In genomic region chr6:105202486-105202885, GRCh38 we compare ENCODE assay signal across 37 cellular contexts.
"Had no signal": no experiment of that assay in that cellular context is flagged by ENCODE, and none has a peak within 500 bp of the region (broad histone marks: within the 10 kb centered on the region; RNA-seq: fewer than 3 reads in every experiment).

No MANE protein-coding gene starts in this region.

- DNase-seq: activated CD4-positive, alpha-beta memory T cell treated with anti-CD3 and anti-CD28 coated beads, Interleukin-2, amount 10 ng/mL, durations not matched to agents 7 days and 5 days; activated CD4-positive, alpha-beta T cell treated with anti-CD3 and anti-CD28 coated beads for 1 hour; activated CD4-positive, alpha-beta T cell treated with anti-CD3 and anti-CD28 coated beads for 36 hours; activated CD4-positive, alpha-beta T cell treated with anti-CD3 and anti-CD28 coated beads for 48 hours; activated CD4-positive, alpha-beta T cell treated with anti-CD3 and anti-CD28 coated beads, Interleukin-2, amount 10 ng/mL, durations not matched to agents 7 days and 5 days; activated CD4-positive, alpha-beta T cell treated with anti-CD3 and anti-CD28 coated beads, Interleukin-2, amount 50 U/mL, for 48 hours; activated CD4-positive, CD25-positive, alpha-beta regulatory T cell; activated CD8-positive, alpha-beta memory T cell treated with anti-CD3 and anti-CD28 coated beads for 24 hours; activated CD8-positive, alpha-beta memory T cell treated with anti-CD3 and anti-CD28 coated beads, Interleukin-2, amount 10 ng/mL, durations not matched to agents 7 days and 5 days; activated CD8-positive, alpha-beta memory T cell treated with anti-CD3 and anti-CD28 coated beads, Interleukin-2, amount 50 U/mL, for 48 hours; activated CD8-positive, alpha-beta T cell treated with anti-CD3 and anti-CD28 coated beads, Interleukin-2, amount 10 ng/mL, durations not matched to agents 7 days and 5 days; activated effector memory CD4-positive, alpha-beta T cell treated with Interleukin-2 at 50 U/mL for 16 hours; activated gamma-delta T cell; activated naive CD4-positive, alpha-beta T cell treated with Interleukin-2 at 50 U/mL for 16 hours; activated naive CD8-positive, alpha-beta T cell treated with anti-CD3 and anti-CD28 coated beads, Interleukin-2, amount 10 ng/mL, durations not matched to agents 7 days and 5 days; activated naive CD8-positive, alpha-beta T cell treated with anti-CD3 and anti-CD28 coated beads, Interleukin-2, amount 50 U/mL, for 24 hours; activated T-cell treated with anti-CD3 and anti-CD28 coated beads, Interleukin-2, amount 50 U/mL, for 24 hours; activated T-cell treated with anti-CD3 and anti-CD28 coated beads, Interleukin-2, amount 50 U/mL, for 48 hours; amygdala; anterior cingulate cortex; caudate nucleus; cerebellar nuclear complex; T-helper 1 cell; T-helper 2 cell; T-helper 9 cell had no signal

- H3K36me3 ChIP-seq: ascending aorta, cardiac muscle cell had no signal

- H3K4me1 ChIP-seq: ascending aorta had no signal

- H3K9me3 Mint-ChIP-seq: activated CD4-positive, alpha-beta memory T cell treated with anti-CD3 and anti-CD28 coated beads, Interleukin-2, amount 10 ng/mL, durations not matched to agents 7 days and 5 days; activated CD4-positive, alpha-beta T cell treated with anti-CD3 and anti-CD28 coated beads, Interleukin-2, amount 10 ng/mL, durations not matched to agents 7 days and 5 days; activated naive CD4-positive, alpha-beta T cell treated with anti-CD3 and anti-CD28 coated beads, Interleukin-2, amount 50 U/mL, for 24 hours; activated naive CD8-positive, alpha-beta T cell treated with anti-CD3 and anti-CD28 coated beads, Interleukin-2, amount 10 ng/mL, durations not matched to agents 7 days and 5 days; activated naive CD8-positive, alpha-beta T cell treated with anti-CD3 and anti-CD28 coated beads, Interleukin-2, amount 50 U/mL, for 24 hours; activated T-cell treated with anti-CD3 and anti-CD28 coated beads, Interleukin-2, amount 50 U/mL, for 24 hours; activated T-helper 2 cell treated with anti-CD3 and anti-CD28 coated beads, Interferon-gamma antibody, Interleukin-2, Interleukin-4, amounts not matched to agents 10 μg/mL and 5 μg/mL and 100 μg/mL, durations not matched to agents 14 hours and 24 hours and 36 hours; central memory CD8-positive, alpha-beta T cell; T-helper 1 cell treated with Interleukin-12 subunit alpha and Interleukin-12 subunit beta and Interleukin-4 antibody, amounts not matched to agents 30 μg/mL and 1 μg/mL, for 36 hours; T-helper 2 cell treated with Interferon-gamma antibody and Interleukin-4, amounts not matched to agents 5 μg/mL and 100 μg/mL, for 36 hours had no signal

- H3K27me3 ChIP-seq: ascending aorta, cardiac muscle cell had no signal

- H3K4me1 Mint-ChIP-seq: activated CD4-positive, alpha-beta memory T cell treated with anti-CD3 and anti-CD28 coated beads, Interleukin-2, amount 10 ng/mL, durations not matched to agents 7 days and 5 days; activated CD4-positive, alpha-beta T cell treated with anti-CD3 and anti-CD28 coated beads for 36 hours; activated CD4-positive, alpha-beta T cell treated with anti-CD3 and anti-CD28 coated beads, Interleukin-2, amount 10 ng/mL, durations not matched to agents 7 days and 5 days; activated CD8-positive, alpha-beta memory T cell treated with anti-CD3 and anti-CD28 coated beads, Interleukin-2, amount 10 ng/mL, durations not matched to agents 7 days and 5 days; activated naive CD4-positive, alpha-beta T cell treated with anti-CD3 and anti-CD28 coated beads, Interleukin-2, amount 50 U/mL, for 24 hours; activated naive CD8-positive, alpha-beta T cell treated with anti-CD3 and anti-CD28 coated beads, Interleukin-2, amount 10 ng/mL, durations not matched to agents 7 days and 5 days; activated naive CD8-positive, alpha-beta T cell treated with anti-CD3 and anti-CD28 coated beads, Interleukin-2, amount 50 U/mL, for 24 hours; central memory CD8-positive, alpha-beta T cell; WTC11 had no signal

- H3K4me3 Mint-ChIP-seq: activated CD4-positive, alpha-beta memory T cell treated with anti-CD3 and anti-CD28 coated beads, Interleukin-2, amount 10 ng/mL, durations not matched to agents 7 days and 5 days; activated CD4-positive, alpha-beta T cell treated with anti-CD3 and anti-CD28 coated beads for 36 hours; activated CD4-positive, alpha-beta T cell treated with anti-CD3 and anti-CD28 coated beads, Interleukin-2, amount 10 ng/mL, durations not matched to agents 7 days and 5 days; activated CD8-positive, alpha-beta memory T cell treated with anti-CD3 and anti-CD28 coated beads, Interleukin-2, amount 10 ng/mL, durations not matched to agents 7 days and 5 days; activated CD8-positive, alpha-beta T cell treated with anti-CD3 and anti-CD28 coated beads, Interleukin-2, amount 10 ng/mL, durations not matched to agents 7 days and 5 days; activated naive CD4-positive, alpha-beta T cell treated with anti-CD3 and anti-CD28 coated beads, Interleukin-2, amount 50 U/mL, for 24 hours; activated naive CD8-positive, alpha-beta T cell; activated naive CD8-positive, alpha-beta T cell treated with anti-CD3 and anti-CD28 coated beads, Interleukin-2, amount 10 ng/mL, durations not matched to agents 7 days and 5 days; activated naive CD8-positive, alpha-beta T cell treated with anti-CD3 and anti-CD28 coated beads, Interleukin-2, amount 50 U/mL, for 24 hours; activated T-cell treated with anti-CD3 and anti-CD28 coated beads, Interleukin-2, amount 50 U/mL, for 24 hours; brain; central memory CD8-positive, alpha-beta T cell; T-helper 1 cell treated with Interleukin-12 subunit alpha and Interleukin-12 subunit beta and Interleukin-4 antibody, amounts not matched to agents 30 μg/mL and 1 μg/mL, for 36 hours; T-helper 2 cell treated with Interferon-gamma antibody and Interleukin-4, amounts not matched to agents 5 μg/mL and 100 μg/mL, for 36 hours; WTC11 had no signal

- H3K27ac ChIP-seq: ascending aorta, cardiac muscle cell, VCaP had no signal

- H3K36me3 Mint-ChIP-seq: activated CD8-positive, alpha-beta memory T cell treated with anti-CD3 and anti-CD28 coated beads, Interleukin-2, amount 10 ng/mL, durations not matched to agents 7 days and 5 days; activated naive CD4-positive, alpha-beta T cell treated with anti-CD3 and anti-CD28 coated beads, Interleukin-2, amount 50 U/mL, for 24 hours; activated naive CD8-positive, alpha-beta T cell; activated naive CD8-positive, alpha-beta T cell treated with anti-CD3 and anti-CD28 coated beads, Interleukin-2, amount 10 ng/mL, durations not matched to agents 7 days and 5 days; brain had no signal

- H3K27me3 Mint-ChIP-seq: central memory CD8-positive, alpha-beta T cell had no signal

- H3K4me3 ChIP-seq: ascending aorta, cardiac muscle cell had no signal

- ATAC-seq: activated CD4-positive, alpha-beta T cell treated with anti-CD3 and anti-CD28 coated beads for 36 hours; activated CD4-positive, CD25-positive, alpha-beta regulatory T cell treated with anti-CD3 and anti-CD28 coated beads, Interleukin-2, amount 50 U/mL, for 24 hours; activated CD8-positive, alpha-beta memory T cell treated with anti-CD3 and anti-CD28 coated beads, Interleukin-2, amount 10 ng/mL, durations not matched to agents 7 days and 5 days; activated CD8-positive, alpha-beta T cell treated with anti-CD3 and anti-CD28 coated beads, Interleukin-2, amount 10 ng/mL, durations not matched to agents 7 days and 5 days; activated naive CD8-positive, alpha-beta T cell treated with anti-CD3 and anti-CD28 coated beads, Interleukin-2, amount 50 U/mL, for 24 hours; WTC11 had no signal

- H3K27ac Mint-ChIP-seq: activated CD4-positive, alpha-beta memory T cell treated with anti-CD3 and anti-CD28 coated beads, Interleukin-2, amount 10 ng/mL, durations not matched to agents 7 days and 5 days; activated CD4-positive, alpha-beta T cell treated with anti-CD3 and anti-CD28 coated beads for 36 hours; activated CD4-positive, alpha-beta T cell treated with anti-CD3 and anti-CD28 coated beads, Interleukin-2, amount 10 ng/mL, durations not matched to agents 7 days and 5 days; activated CD8-positive, alpha-beta memory T cell treated with anti-CD3 and anti-CD28 coated beads, Interleukin-2, amount 10 ng/mL, durations not matched to agents 7 days and 5 days; activated CD8-positive, alpha-beta T cell treated with anti-CD3 and anti-CD28 coated beads, Interleukin-2, amount 10 ng/mL, durations not matched to agents 7 days and 5 days; activated naive CD4-positive, alpha-beta T cell treated with anti-CD3 and anti-CD28 coated beads, Interleukin-2, amount 50 U/mL, for 24 hours; activated naive CD8-positive, alpha-beta T cell; activated naive CD8-positive, alpha-beta T cell treated with anti-CD3 and anti-CD28 coated beads, Interleukin-2, amount 10 ng/mL, durations not matched to agents 7 days and 5 days; activated naive CD8-positive, alpha-beta T cell treated with anti-CD3 and anti-CD28 coated beads, Interleukin-2, amount 50 U/mL, for 24 hours; activated T-cell treated with anti-CD3 and anti-CD28 coated beads, Interleukin-2, amount 50 U/mL, for 24 hours; activated T-helper 2 cell treated with anti-CD3 and anti-CD28 coated beads, Interferon-gamma antibody, Interleukin-2, Interleukin-4, amounts not matched to agents 10 μg/mL and 5 μg/mL and 100 μg/mL, durations not matched to agents 14 hours and 24 hours and 36 hours; brain; T-helper 1 cell treated with Interleukin-12 subunit alpha and Interleukin-12 subunit beta and Interleukin-4 antibody, amounts not matched to agents 30 μg/mL and 1 μg/mL, for 36 hours; T-helper 2 cell treated with Interferon-gamma antibody and Interleukin-4, amounts not matched to agents 5 μg/mL and 100 μg/mL, for 36 hours; WTC11 had no signal
